Comparison of ENCODE assay signal across 10 cellular contexts in genomic region chr3:190424478-190425439, GRCh38. TPM values are rescaled to one million over a fixed set of nuclear protein-coding genes. Genes with fewer than 3 reads are reported as not detected.
DNase-seq lines count a peak whose midpoint lies in the region; TF ChIP-seq lines count a peak whose summit lies in the region.
"Had no signal": no experiment of that assay in that cellular context is flagged by ENCODE, and none has a peak within 500 bp of the region (broad histone marks: within the 10 kb centered on the region; RNA-seq: fewer than 3 reads in every experiment).

No MANE protein-coding gene starts in this region.

- no peak overlapping the region for H3K4me3 ChIP-seq in HFF-Myc (replicated peaks; ENCODE audit: low read depth, low read length)
- H3K4me3 ChIP-seq in MG63 = no peak overlapping the region
- H3K4me3 ChIP-seq in SK-N-MC = peak overlapping the region; percentile 18; the same call in 1 of the 2 replicates
- H3K4me3 ChIP-seq: BLaER1, skin epidermis had no signal

- H3K36me3 ChIP-seq in MG63 (no peaks in the 10 kb centered on the region), SK-N-MC (ENCODE audit: insufficient read depth, low read length) (no peaks in the 10 kb centered on the region)
- H3K36me3 ChIP-seq: BLaER1 had no signal

- DNase-seq in DMS79 treated with DMSO at 0.1 percent for 48 hours (lab: John Stamatoyannopoulos, UW) (peak; percentile 22), DMS79 (lab: John Stamatoyannopoulos, UW) (no peak), HFF-Myc (ENCODE audit: extremely low read depth, low read depth) (peak; percentile 65), MG63 (peak; percentile 68), SK-N-MC (ENCODE audit: low read depth, low spot score) (peak; percentile 79), astrocyte of the hippocampus (ENCODE audit: low read depth, low spot score) (peak; percentile 76), hippocampal formation (lab: John Stamatoyannopoulos, UW) (peak; percentile 24 to 74)
- DNase-seq in stimulated activated CD4-positive, alpha-beta T cell treated with anti-CD3 and anti-CD28 coated beads, Interleukin-15, amount 100 ng/mL, for 24 hours = peak; percentile 41

- TF ChIP-seq CTCF in HFF-Myc (IDR thresholded peaks at IDR 0.05; ENCODE audit: low read depth, low read length, missing control alignments) = peak; percentile 58

- no peaks in the 10 kb centered on the region for H3K27me3 ChIP-seq in MG63
- H3K27me3 ChIP-seq: BLaER1 had no signal

- no peak overlapping the region for H3K9ac ChIP-seq in SK-N-MC (ENCODE audit: insufficient read length)
- H3K9ac ChIP-seq: BLaER1 had no signal

- peak overlapping the region; percentile 65 for H3K27ac ChIP-seq in SK-N-MC
- H3K27ac ChIP-seq: BLaER1 had no signal

- H3K9me3 ChIP-seq in MG63 = no peaks in the 10 kb centered on the region
- H3K9me3 ChIP-seq in SK-N-MC (ENCODE audit: low read depth, low read length) = no peaks in the 10 kb centered on the region
- H3K9me3 ChIP-seq: BLaER1 had no signal

RNA-seq across cellular contexts. Expression of gene TMEM207, which starts 24.9 kb away (rescaled TPM):
- total RNA-seq in MG63 (2014; rRNA removed; shearing (Covaris generic); ENCODE audit: low replicate concordance) = not detected in 2 replicates

RNA-seq across cellular contexts. Expression of gene CLDN16, which starts 36.8 kb away (rescaled TPM):
- total RNA-seq in MG63 (2014; rRNA removed; shearing (Covaris generic); ENCODE audit: low replicate concordance) = not detected in 2 replicates
